In genomic region chr22:47672526-47672925, GRCh38 we compare ENCODE assay signal across 29 cellular contexts.
"Had no signal": no experiment of that assay in that cellular context is flagged by ENCODE, and none has a peak within 500 bp of the region (broad histone marks: within the 10 kb centered on the region; RNA-seq: fewer than 3 reads in every experiment).

No MANE protein-coding gene starts in this region.

- H3K9me3 ChIP-seq: colonic mucosa, esophagus muscularis mucosa, esophagus squamous epithelium, gastrocnemius medialis, gastroesophageal sphincter, heart right ventricle had no signal

- H3K4me1 ChIP-seq: colonic mucosa, esophagus muscularis mucosa, esophagus squamous epithelium, foreskin keratinocyte, gastrocnemius medialis, gastroesophageal sphincter, heart left ventricle, heart right ventricle had no signal

- H3K27me3 ChIP-seq: colonic mucosa, esophagus muscularis mucosa, foreskin keratinocyte, gastrocnemius medialis, heart left ventricle had no signal

- H3K9me3 Mint-ChIP-seq: effector memory CD8-positive, alpha-beta T cell had no signal

- H3K27ac Mint-ChIP-seq: dendritic cell treated with granulocyte-macrophage colony-stimulating factor and Interleukin-4, amounts not matched to agents 40 ng/mL and 50 ng/mL, for 4 days; effector memory CD8-positive, alpha-beta T cell; endodermal cell had no signal

- H3K27me3 Mint-ChIP-seq: dendritic cell treated with granulocyte-macrophage colony-stimulating factor and Interleukin-4, amounts not matched to agents 40 ng/mL and 50 ng/mL, for 4 days had no signal

- H3K27ac ChIP-seq: colonic mucosa, coronary artery, dorsolateral prefrontal cortex, epithelial cell of prostate, esophagus muscularis mucosa, esophagus squamous epithelium, foreskin keratinocyte, gastrocnemius medialis, gastroesophageal sphincter, heart left ventricle, heart right ventricle had no signal

- FAIRE-seq: colon, endometrium, endothelial cell of umbilical vein, frontal cortex had no signal

- H3K4me3 ChIP-seq: colonic mucosa, coronary artery, dorsolateral prefrontal cortex, esophagus muscularis mucosa, esophagus squamous epithelium, gastrocnemius medialis, gastroesophageal sphincter, heart left ventricle, heart right ventricle had no signal

- H3K36me3 ChIP-seq: colonic mucosa, esophagus muscularis mucosa, esophagus squamous epithelium, gastrocnemius medialis, gastroesophageal sphincter, heart left ventricle, heart right ventricle had no signal

- DNase-seq: colonic mucosa; cortex of kidney; dermis blood vessel endothelial cell; dorsolateral prefrontal cortex; effector CD4-positive, alpha-beta T cell; effector CD8-positive, alpha-beta T cell; effector memory CD4-positive, alpha-beta T cell; effector memory CD8-positive, alpha-beta T cell; endodermal cell; erythroblast; esophagus squamous epithelium; foreskin fibroblast; foreskin keratinocyte; foreskin melanocyte; gastrocnemius medialis; glutamatergic neuron; head of caudate nucleus; heart left ventricle; heart right ventricle had no signal

- H3K4me3 Mint-ChIP-seq: dendritic cell treated with granulocyte-macrophage colony-stimulating factor and Interleukin-4, amounts not matched to agents 40 ng/mL and 50 ng/mL, for 4 days; effector memory CD8-positive, alpha-beta T cell; endodermal cell had no signal

- H3K4me1 Mint-ChIP-seq: endodermal cell had no signal

- ATAC-seq: effector memory CD8-positive, alpha-beta T cell; esophagus mucosa; foreskin keratinocyte; gastrocnemius medialis; gastroesophageal sphincter; heart left ventricle; heart right ventricle had no signal
